In the genomic region with DNA sequence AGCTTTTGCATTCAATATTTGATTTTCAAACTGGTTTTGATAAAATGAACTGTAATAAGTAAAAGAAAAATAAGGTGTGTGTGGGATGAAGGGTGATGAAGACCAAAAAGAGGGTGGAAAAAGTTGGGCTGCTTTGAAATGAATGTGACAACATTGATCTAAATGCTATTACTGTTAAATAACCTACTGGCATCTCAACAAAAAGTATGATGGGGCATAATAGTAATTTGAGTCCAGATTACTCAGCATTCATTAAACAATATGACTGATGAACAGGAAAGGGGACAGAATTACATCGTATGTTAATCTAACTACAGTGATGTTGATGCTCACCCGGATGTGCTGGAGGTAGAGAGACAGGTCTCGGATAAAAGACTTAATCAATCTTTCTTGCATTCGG, we compare ENCODE assay signal across 28 cellular contexts.
"Had no signal": no experiment of that assay in that cellular context is flagged by ENCODE, and none has a peak within 500 bp of the region (broad histone marks: within the 10 kb centered on the region; RNA-seq: fewer than 3 reads in every experiment).

No MANE protein-coding gene starts in this region.

- H3K4me3 ChIP-seq: neural progenitor cell, ovary, psoas muscle, right lobe of liver, skin epidermis, smooth muscle cell, spleen, stomach, thoracic aorta, thyroid gland, tibial nerve, upper lobe of left lung, vagina had no signal

- H3K4me2 ChIP-seq: neural progenitor cell, smooth muscle cell had no signal

- H3K27me3 Mint-ChIP-seq: progenitor cell of endocrine pancreas; stimulated activated naive B cell treated with anti-CD40 and anti-IgM and Interleukin-4, amounts not matched to agents 10 μg/mL and 1 μg/mL and 100 μg/mL, for 72 hours; stimulated activated naive CD8-positive, alpha-beta T cell treated with anti-CD3 and anti-CD28 coated beads, Interleukin-15, Interleukin-2, amounts not matched to agents 100 ng/mL and 50 ng/mL, for 24 hours had no signal

- H3K27ac ChIP-seq: neural progenitor cell, ovary, parathyroid adenoma, psoas muscle, right lobe of liver, skin epidermis, spleen, stomach, thoracic aorta, thyroid gland, tibial nerve, upper lobe of left lung, vagina had no signal

- H3K9me3 Mint-ChIP-seq: natural killer cell; nephron; neural progenitor cell; stimulated activated effector memory CD8-positive, alpha-beta T cell treated with anti-CD3 and anti-CD28 coated beads, Interleukin-12 subunit alpha, Interleukin-12 subunit beta, amount 100 ng/mL, for 72 hours; stimulated activated naive B cell treated with anti-CD40 and anti-IgM and Interleukin-4, amounts not matched to agents 10 μg/mL and 1 μg/mL and 100 μg/mL, for 72 hours; stimulated activated naive CD8-positive, alpha-beta T cell treated with anti-CD3 and anti-CD28 coated beads, Interleukin-15, Interleukin-2, amounts not matched to agents 100 ng/mL and 50 ng/mL, for 24 hours had no signal

- H3K36me3 ChIP-seq: ovary had no signal

- H3K9me3 ChIP-seq: ovary, psoas muscle, right lobe of liver, spleen, stomach, thoracic aorta, thyroid gland, tibial nerve, upper lobe of left lung, vagina had no signal

- H3K27ac Mint-ChIP-seq: natural killer cell; nephron; neural progenitor cell; progenitor cell of endocrine pancreas; stimulated activated effector memory CD8-positive, alpha-beta T cell treated with anti-CD3 and anti-CD28 coated beads, Interleukin-12 subunit alpha, Interleukin-12 subunit beta, amount 100 ng/mL, for 72 hours; stimulated activated naive B cell treated with anti-CD40 and anti-IgM and Interleukin-4, amounts not matched to agents 10 μg/mL and 1 μg/mL and 100 μg/mL, for 72 hours; stimulated activated naive CD8-positive, alpha-beta T cell treated with anti-CD3 and anti-CD28 coated beads, Interleukin-15, Interleukin-2, amounts not matched to agents 100 ng/mL and 50 ng/mL, for 24 hours had no signal

- H3K9ac ChIP-seq: neural progenitor cell, parathyroid adenoma had no signal

- H2AFZ ChIP-seq: neural progenitor cell, parathyroid adenoma had no signal

- H3K4me3 Mint-ChIP-seq: natural killer cell; nephron; neural progenitor cell; stimulated activated effector memory CD8-positive, alpha-beta T cell treated with anti-CD3 and anti-CD28 coated beads, Interleukin-12 subunit alpha, Interleukin-12 subunit beta, amount 100 ng/mL, for 72 hours; stimulated activated naive B cell treated with anti-CD40 and anti-IgM and Interleukin-4, amounts not matched to agents 10 μg/mL and 1 μg/mL and 100 μg/mL, for 72 hours; stimulated activated naive CD8-positive, alpha-beta T cell treated with anti-CD3 and anti-CD28 coated beads, Interleukin-15, Interleukin-2, amounts not matched to agents 100 ng/mL and 50 ng/mL, for 24 hours had no signal

- FAIRE-seq: urothelium cell line had no signal

- DNase-seq: natural killer cell; occipital lobe; ovary; psoas muscle; right cardiac atrium; right lobe of liver; spleen; stimulated activated CD4-positive, alpha-beta T cell treated with anti-CD3 and anti-CD28 coated beads, Interleukin-12 subunit alpha, Interleukin-12 subunit beta, amount 100 ng/mL, for 4 hours; stimulated activated CD4-positive, alpha-beta T cell treated with anti-CD3 and anti-CD28 coated beads, Interleukin-2, amount 100 ng/mL, for 24 hours; stimulated activated CD4-positive, alpha-beta T cell treated with anti-CD3 and anti-CD28 coated beads, Interleukin-2, amount 100 ng/mL, for 48 hours; stimulated activated CD4-positive, alpha-beta T cell treated with anti-CD3 and anti-CD28 coated beads, Interleukin-4, amount 100 ng/mL, for 24 hours; stimulated activated naive B cell treated with anti-CD40 and anti-IgM and Interleukin-4, amounts not matched to agents 10 μg/mL and 1 μg/mL and 100 μg/mL, for 72 hours; stimulated activated naive CD4-positive, alpha-beta T cell treated with Interleukin-2 at 50 U/mL for 16 hours; stomach; thyroid gland; upper lobe of left lung had no signal

- H3K4me1 ChIP-seq: neural progenitor cell, psoas muscle, right lobe of liver, spleen, stomach, thyroid gland, tibial nerve, upper lobe of left lung, vagina had no signal

- ATAC-seq: natural killer cell; psoas muscle; right cardiac atrium; right lobe of liver; stimulated activated effector memory CD8-positive, alpha-beta T cell treated with anti-CD3 and anti-CD28 coated beads, Interleukin-12 subunit alpha, Interleukin-12 subunit beta, amount 100 ng/mL, for 72 hours; stimulated activated naive B cell treated with anti-CD40 and anti-IgM and Interleukin-4, amounts not matched to agents 10 μg/mL and 1 μg/mL and 100 μg/mL, for 72 hours had no signal

- H3K27me3 ChIP-seq: neural progenitor cell, ovary, right lobe of liver, spleen, stomach, thyroid gland, tibial nerve, upper lobe of left lung, vagina had no signal

- H3K4me1 Mint-ChIP-seq: natural killer cell; nephron; neural progenitor cell; stimulated activated effector memory CD8-positive, alpha-beta T cell treated with anti-CD3 and anti-CD28 coated beads, Interleukin-12 subunit alpha, Interleukin-12 subunit beta, amount 100 ng/mL, for 72 hours; stimulated activated naive B cell treated with anti-CD40 and anti-IgM and Interleukin-4, amounts not matched to agents 10 μg/mL and 1 μg/mL and 100 μg/mL, for 72 hours had no signal
